35 cellular contexts compared by ENCODE assay signal in the genomic region with DNA sequence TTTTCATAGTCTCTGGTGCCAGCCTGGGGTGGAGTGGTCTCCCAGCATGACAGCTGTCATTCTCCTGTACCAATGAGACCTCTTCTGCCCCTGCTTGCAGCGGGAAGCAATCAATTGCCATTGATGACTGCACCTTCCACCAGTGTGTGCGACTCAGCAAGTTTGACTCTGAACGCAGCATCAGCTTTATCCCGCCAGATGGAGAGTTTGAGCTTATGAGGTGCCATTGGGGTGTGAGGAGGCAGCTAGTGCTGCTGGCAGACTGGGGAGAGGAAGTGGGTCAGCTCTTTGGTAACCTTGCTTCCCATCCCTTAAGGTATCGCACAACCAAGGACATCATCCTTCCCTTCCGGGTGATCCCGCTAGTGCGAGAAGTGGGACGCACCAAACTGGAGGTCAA. TPM values are rescaled to one million over a fixed set of nuclear protein-coding genes. Genes with fewer than 3 reads are reported as not detected.
"Had no signal": no experiment of that assay in that cellular context is flagged by ENCODE, and none has a peak within 500 bp of the region (broad histone marks: within the 10 kb centered on the region; RNA-seq: fewer than 3 reads in every experiment).

No MANE protein-coding gene starts in this region.

- H3K9me3 Mint-ChIP-seq: activated CD4-positive, alpha-beta T cell treated with anti-CD3 and anti-CD28 coated beads, Interleukin-2, amount 10 ng/mL, durations not matched to agents 24 days and 14 days; activated CD8-positive, alpha-beta T cell treated with anti-CD3 and anti-CD28 coated beads for 36 hours; activated naive CD8-positive, alpha-beta T cell treated with anti-CD3 and anti-CD28 coated beads for 36 hours; activated T-cell treated with anti-CD3 and anti-CD28 coated beads, Interleukin-2, amount 50 U/mL, for 4 hours; activated T-helper 1 cell treated with anti-CD3 and anti-CD28 coated beads, Interleukin-12 subunit alpha, Interleukin-12 subunit beta, Interleukin-2, Interleukin-4 antibody, amounts not matched to agents 30 ng/mL and 10 ng/mL and 1 ng/mL, durations not matched to agents 14 hours and 24 hours and 36 hours; IgD-negative memory B cell had no signal

- H3K4me3 Mint-ChIP-seq: activated CD4-positive, alpha-beta T cell treated with anti-CD3 and anti-CD28 coated beads, Interleukin-2, amount 10 ng/mL, durations not matched to agents 24 days and 14 days; activated CD8-positive, alpha-beta T cell treated with anti-CD3 and anti-CD28 coated beads for 36 hours; activated naive CD8-positive, alpha-beta T cell treated with anti-CD3 and anti-CD28 coated beads for 36 hours; activated T-cell treated with anti-CD3 and anti-CD28 coated beads, Interleukin-2, amount 50 U/mL, for 4 hours; activated T-helper 1 cell treated with anti-CD3 and anti-CD28 coated beads, Interleukin-12 subunit alpha, Interleukin-12 subunit beta, Interleukin-2, Interleukin-4 antibody, amounts not matched to agents 30 ng/mL and 10 ng/mL and 1 ng/mL, durations not matched to agents 14 hours and 24 hours and 36 hours; IgD-negative memory B cell had no signal

- H3K27ac ChIP-seq: cardiac muscle cell, Peyer's patch, WERI-Rb-1 had no signal

- ATAC-seq: activated CD8-positive, alpha-beta T cell treated with anti-CD3 and anti-CD28 coated beads for 36 hours; activated T-cell treated with anti-CD3 and anti-CD28 coated beads, Interleukin-2, amount 50 U/mL, for 4 hours; PC-3 had no signal

- H3K27me3 Mint-ChIP-seq: activated CD4-positive, alpha-beta T cell treated with anti-CD3 and anti-CD28 coated beads, Interleukin-2, amount 10 ng/mL, durations not matched to agents 24 days and 14 days; activated CD8-positive, alpha-beta T cell treated with anti-CD3 and anti-CD28 coated beads for 36 hours; activated naive CD8-positive, alpha-beta T cell treated with anti-CD3 and anti-CD28 coated beads for 36 hours; IgD-negative memory B cell had no signal

- H3K27ac Mint-ChIP-seq: activated CD8-positive, alpha-beta T cell treated with anti-CD3 and anti-CD28 coated beads for 36 hours; activated naive CD8-positive, alpha-beta T cell treated with anti-CD3 and anti-CD28 coated beads for 36 hours; activated T-helper 1 cell treated with anti-CD3 and anti-CD28 coated beads, Interleukin-12 subunit alpha, Interleukin-12 subunit beta, Interleukin-2, Interleukin-4 antibody, amounts not matched to agents 30 ng/mL and 10 ng/mL and 1 ng/mL, durations not matched to agents 14 hours and 24 hours and 36 hours; IgD-negative memory B cell had no signal

- H3K4me3 ChIP-seq: cardiac muscle cell, MG63, Peyer's patch had no signal

- DNase-seq: activated CD4-positive, alpha-beta T cell treated with anti-CD3 and anti-CD28 coated beads, Interleukin-2, amount 10 ng/mL, durations not matched to agents 24 days and 14 days; activated CD4-positive, alpha-beta T cell treated with anti-CD3 and anti-CD28 coated beads, Interleukin-2, amount 50 U/mL, for 4 hours; activated CD4-positive, CD25-positive, alpha-beta regulatory T cell; activated CD8-positive, alpha-beta T cell treated with anti-CD3 and anti-CD28 coated beads for 36 hours; activated naive CD4-positive, alpha-beta T cell; activated naive CD4-positive, alpha-beta T cell treated with anti-CD3 and anti-CD28 coated beads, Interleukin-2, amount 50 U/mL, for 16 hours; activated naive CD8-positive, alpha-beta T cell treated with anti-CD3 and anti-CD28 coated beads for 36 hours; activated T-cell treated with anti-CD3 and anti-CD28 coated beads, Interleukin-2, amount 50 U/mL, for 4 hours; amniotic stem cell; aorta; Kasumi-1; KG1; MG63; NCI-H1048; NCI-H1105 treated with DMSO at 0.1 percent for 48 hours; NCI-H1436; NCI-H1694; NCI-H1930; NCI-H2081 treated with DMSO at 0.1 percent for 48 hours; NCI-H345; NCI-H526; NCI-H748 treated with DMSO at 0.1 percent for 48 hours; NK-92 treated with Interleukin-12 subunit alpha and Interleukin-12 subunit beta, amount 100 ng/mL, for 24 hours; PC-3; Peyer's patch; Right ventricle myocardium superior; SW 1271; T-helper 1 cell; T-helper 2 cell; T-helper 9 cell; WERI-Rb-1 had no signal

- H3K27me3 ChIP-seq: cardiac muscle cell, MG63, Peyer's patch had no signal

- H3K9me3 ChIP-seq: MG63, Peyer's patch had no signal

RNA-seq across cellular contexts. Expression of gene VWA5B2, which starts 47.8 kb away (rescaled TPM):
- total RNA-seq: activated CD4-positive, alpha-beta T cell treated with anti-CD3 and anti-CD28 coated beads, Interleukin-2, amount 10 ng/mL, durations not matched to agents 24 days and 14 days; activated CD8-positive, alpha-beta memory T cell treated with anti-CD3 and anti-CD28 coated beads for 36 hours; activated CD8-positive, alpha-beta T cell treated with anti-CD3 and anti-CD28 coated beads for 36 hours; activated naive CD8-positive, alpha-beta T cell treated with anti-CD3 and anti-CD28 coated beads for 36 hours; activated T-helper 1 cell treated with anti-CD3 and anti-CD28 coated beads, Interleukin-12 subunit alpha, Interleukin-12 subunit beta, Interleukin-2, Interleukin-4 antibody, amounts not matched to agents 30 ng/mL and 10 ng/mL and 1 ng/mL, durations not matched to agents 14 hours and 24 hours and 36 hours; aorta; cardiac muscle cell; Right ventricle myocardium superior had no signal
- polyA plus RNA-seq: cardiac muscle cell had no signal
